In the genomic region with DNA sequence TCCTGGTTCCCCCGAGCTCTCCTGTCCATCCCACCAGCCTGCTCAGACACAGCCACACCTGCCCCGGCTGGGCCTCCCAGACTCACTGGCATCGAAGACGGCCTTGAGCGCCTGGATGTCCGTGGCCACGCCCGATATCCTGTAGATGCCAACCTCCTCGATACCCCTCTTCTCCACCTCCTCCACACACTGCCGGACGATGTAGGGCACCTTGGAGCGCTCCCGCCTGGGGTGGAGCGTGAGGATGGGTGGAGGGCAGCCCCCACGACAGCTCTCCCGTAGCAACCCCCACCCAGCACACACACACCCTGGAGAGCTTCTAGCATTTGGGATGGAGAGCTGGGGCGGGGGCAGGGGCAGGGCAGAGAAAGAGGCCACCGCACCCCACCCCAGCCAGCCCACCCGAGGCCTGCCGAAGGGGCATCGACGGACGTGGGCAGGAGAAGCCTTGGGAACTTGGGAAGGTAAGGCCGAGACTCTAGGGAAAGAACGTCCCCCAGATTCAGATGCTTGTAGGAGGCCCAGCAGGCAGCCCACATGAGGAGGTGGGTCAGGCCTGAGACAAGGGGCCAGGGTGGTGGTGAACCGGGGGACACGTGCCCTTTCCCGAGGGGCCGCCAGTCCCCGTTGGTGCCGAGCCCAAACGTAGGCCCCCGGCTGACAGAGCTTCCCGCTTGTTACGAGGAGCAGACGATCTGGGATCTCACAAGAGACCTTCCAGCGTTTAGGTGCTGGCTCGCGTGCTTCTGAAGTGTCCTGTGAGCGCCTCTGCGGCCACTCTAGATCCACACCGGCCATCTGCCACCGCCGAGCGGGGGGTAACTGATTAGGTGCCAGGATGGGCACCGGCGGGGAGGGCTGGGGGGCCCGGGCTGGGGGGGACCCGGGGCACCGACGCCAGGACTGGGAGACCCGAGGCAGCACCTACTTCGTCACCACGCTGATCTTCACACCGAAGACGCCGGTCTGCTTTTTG, we compare ENCODE assay signal across 33 cellular contexts. TPM values are rescaled to one million over a fixed set of nuclear protein-coding genes. Genes with fewer than 3 reads are reported as not detected.
DNase-seq lines count a peak whose midpoint lies in the region; ATAC-seq and TF ChIP-seq lines count a peak whose summit lies in the region.
"Had no signal": no experiment of that assay in that cellular context is flagged by ENCODE, and none has a peak within 500 bp of the region (broad histone marks: within the 10 kb centered on the region; RNA-seq: fewer than 3 reads in every experiment).

No MANE protein-coding gene starts in this region.

- H3K36me3 ChIP-seq in naive thymus-derived CD4-positive, alpha-beta T cell (ENCODE audit: control insufficient read depth in 2 of 3, insufficient read depth in 3 of 3, low read length in 3 of 3), result peaks cover 0 to 67% (median 7%) of the 10 kb centered on the region in 3 experiments
- H3K36me3 ChIP-seq: HAP-1 had no signal

- no peak overlapping the region for H3K4me3 Mint-ChIP-seq in naive thymus-derived CD4-positive, alpha-beta T cell
- no peak overlapping the region for H3K4me3 Mint-ChIP-seq in natural killer cell
- H3K4me3 Mint-ChIP-seq: activated naive CD8-positive, alpha-beta T cell treated with anti-CD3 and anti-CD28 coated beads, Interleukin-2, amount 50 U/mL, for 24 hours; activated T-cell treated with anti-CD3 and anti-CD28 coated beads, Interleukin-2, amount 50 U/mL, for 4 hours; central memory CD8-positive, alpha-beta T cell; mesothelial cell of epicardium had no signal

- H3K27me3 ChIP-seq in naive thymus-derived CD4-positive, alpha-beta T cell (ENCODE audit: control insufficient read depth in 2 of 2, insufficient read depth in 2 of 2, low read length in 2 of 2), result no peaks in the 10 kb centered on the region
- H3K27me3 ChIP-seq: esophagus squamous epithelium, foreskin keratinocyte, tibial nerve had no signal

- intact Hi-C loops in naive thymus-derived CD4-positive, alpha-beta T cell (cut with micrococcal nuclease), result no loop called here
- intact Hi-C loops in natural killer cell (cut with micrococcal nuclease), result no loop called here

- H3K27ac ChIP-seq in naive thymus-derived CD4-positive, alpha-beta T cell (ENCODE audit: low read depth, low read length), result no peak overlapping the region
- H3K27ac ChIP-seq: foreskin keratinocyte, psoas muscle, tibial nerve, WERI-Rb-1 had no signal

- no peak for TF ChIP-seq CTCF in natural killer cell (IDR thresholded peaks at IDR 0.05)

- CTCF ChIA-PET in naive thymus-derived CD4-positive, alpha-beta T cell (lab: Charles Lee), result no interaction called here

- no peaks in the 10 kb centered on the region for H3K4me1 ChIP-seq in naive thymus-derived CD4-positive, alpha-beta T cell (ENCODE audit: control insufficient read depth in 2 of 2, insufficient read depth in 2 of 2, low read length in 2 of 2)
- H3K4me1 ChIP-seq: foreskin keratinocyte, HAP-1, psoas muscle had no signal

- no peak overlapping the region for H3K27ac Mint-ChIP-seq in naive thymus-derived CD4-positive, alpha-beta T cell
- H3K27ac Mint-ChIP-seq in natural killer cell, result peak overlapping the region in 1 of 2 donors; percentile 38
- H3K27ac Mint-ChIP-seq: activated naive CD8-positive, alpha-beta T cell treated with anti-CD3 and anti-CD28 coated beads, Interleukin-2, amount 50 U/mL, for 24 hours; mesothelial cell of epicardium; naive B cell had no signal

- no peaks in the 10 kb centered on the region for H3K9me3 Mint-ChIP-seq in naive thymus-derived CD4-positive, alpha-beta T cell
- H3K9me3 Mint-ChIP-seq in natural killer cell, result no peaks in the 10 kb centered on the region
- H3K9me3 Mint-ChIP-seq: activated naive CD8-positive, alpha-beta T cell treated with anti-CD3 and anti-CD28 coated beads, Interleukin-2, amount 50 U/mL, for 24 hours; activated T-cell treated with anti-CD3 and anti-CD28 coated beads, Interleukin-2, amount 50 U/mL, for 4 hours; central memory CD8-positive, alpha-beta T cell; mesothelial cell of epicardium; naive B cell had no signal

- POLR2A ChIA-PET in naive thymus-derived CD4-positive, alpha-beta T cell (lab: Charles Lee), result interaction anchor here (0.5 kb wide), 1 partner anchor 13 kb away, joined by 3 read pairs; no protein-coding TSS in a partner anchor

- DNase-seq in G401 (ENCODE audit: low spot score) (peak; percentile 55), NCI-H1092 treated with DMSO at 0.1 percent for 48 hours (lab: John Stamatoyannopoulos, UW) (peak; percentile 29), cerebellum (ENCODE audit: low spot score) (peak; percentile 48), natural killer cell (no peak)
- no peak for DNase-seq in naive thymus-derived CD4-positive, alpha-beta T cell
- DNase-seq: activated CD4-positive, alpha-beta T cell treated with anti-CD3 and anti-CD28 coated beads, Interleukin-2, amount 50 U/mL, for 1 hour; activated gamma-delta T cell treated with Interleukin-2 at 50 U/mL for 16 hours; activated naive CD8-positive, alpha-beta T cell treated with anti-CD3 and anti-CD28 coated beads, Interleukin-2, amount 50 U/mL, for 24 hours; activated T-cell treated with anti-CD3 and anti-CD28 coated beads, Interleukin-2, amount 50 U/mL, for 4 hours; DMS79; esophagus squamous epithelium; foreskin keratinocyte; GDM1; Karpas-422; naive B cell; NCI-H1417 treated with DMSO at 0.1 percent for 48 hours; NCI-H2029 treated with DMSO at 0.1 percent for 48 hours; NCI-H2227 treated with DMSO at 0.1 percent for 48 hours; nucleus accumbens; stimulated activated CD4-positive, alpha-beta T cell treated with anti-CD3 and anti-CD28 coated beads, Interleukin-15, amount 100 ng/mL, for 24 hours; stimulated activated CD4-positive, alpha-beta T cell treated with anti-CD3 and anti-CD28 coated beads, Interleukin-4, amount 100 ng/mL, for 4 hours; SW 1271; T1000; WERI-Rb-1 had no signal

- no peaks in the 10 kb centered on the region for H3K27me3 Mint-ChIP-seq in naive thymus-derived CD4-positive, alpha-beta T cell
- no peaks in the 10 kb centered on the region for H3K27me3 Mint-ChIP-seq in natural killer cell (ENCODE audit: low read depth in 2 of 2)
- H3K27me3 Mint-ChIP-seq: activated naive CD8-positive, alpha-beta T cell treated with anti-CD3 and anti-CD28 coated beads, Interleukin-2, amount 50 U/mL, for 24 hours; central memory CD8-positive, alpha-beta T cell; naive B cell had no signal

- H3K4me3 ChIP-seq in naive thymus-derived CD4-positive, alpha-beta T cell (ENCODE audit: low read length), result no peak overlapping the region
- H3K4me3 ChIP-seq: esophagus squamous epithelium, HAP-1, psoas muscle, tibial nerve had no signal

- ATAC-seq in naive thymus-derived CD4-positive, alpha-beta T cell, result peak; percentile 8
- ATAC-seq in HG03139 (IDR thresholded peaks at IDR 0.05; ENCODE audit: unreplicated experiment), result no peak
- no peak for ATAC-seq in HG02759 (IDR thresholded peaks at IDR 0.05; ENCODE audit: unreplicated experiment)
- no peak for ATAC-seq in natural killer cell
- no peak for ATAC-seq in GM18505 (IDR thresholded peaks at IDR 0.05; ENCODE audit: unreplicated experiment)
- ATAC-seq: activated naive CD8-positive, alpha-beta T cell treated with anti-CD3 and anti-CD28 coated beads, Interleukin-2, amount 50 U/mL, for 24 hours; activated T-cell treated with anti-CD3 and anti-CD28 coated beads, Interleukin-2, amount 50 U/mL, for 4 hours; foreskin keratinocyte; Panc1 had no signal

- H3K4me1 Mint-ChIP-seq in naive thymus-derived CD4-positive, alpha-beta T cell, result no peaks in the 10 kb centered on the region
- no peaks in the 10 kb centered on the region for H3K4me1 Mint-ChIP-seq in natural killer cell
- H3K4me1 Mint-ChIP-seq: activated naive CD8-positive, alpha-beta T cell treated with anti-CD3 and anti-CD28 coated beads, Interleukin-2, amount 50 U/mL, for 24 hours; central memory CD8-positive, alpha-beta T cell; mesothelial cell of epicardium; naive B cell had no signal

- no peaks in the 10 kb centered on the region for H3K9me3 ChIP-seq in naive thymus-derived CD4-positive, alpha-beta T cell (ENCODE audit: control insufficient read depth in 2 of 3, low read length in 3 of 3)
- H3K9me3 ChIP-seq: esophagus squamous epithelium, HAP-1, psoas muscle, tibial nerve had no signal

- peaks cover 0 to 5% (median 0%) of the 10 kb centered on the region in 5 donors for H3K36me3 Mint-ChIP-seq in naive thymus-derived CD4-positive, alpha-beta T cell
- H3K36me3 Mint-ChIP-seq in natural killer cell, result no peaks in the 10 kb centered on the region
- H3K36me3 Mint-ChIP-seq: mesothelial cell of epicardium, naive B cell had no signal

- in situ Hi-C loops in G401 (cut with HindIII; ENCODE audit: low sequenced_read_pairs), result no loop called here

- no peak for TF ChIP-seq POLR2A in GM18505 (IDR thresholded peaks at IDR 0.05; ENCODE audit: borderline replicate concordance, extremely low read depth, insufficient read depth, insufficient read length)

RNA-seq across cellular contexts. Expression of a gene that starts 15.1 kb away (rescaled TPM):
- 25.9 and 27.4 TPM in 2 replicates for total RNA-seq in G401 (2014; rRNA removed; shearing (Covaris generic))
- 10.3 TPM for total RNA-seq in cerebellum
- 10 to 100 TPM in 3 of 5 experiments, 1 to 10 TPM in 2; 8.3 to 13.5 (median 11.3) TPM for total RNA-seq in naive thymus-derived CD4-positive, alpha-beta T cell
- 10 to 100 TPM; 24.9 to 27.9 TPM for polyA plus RNA-seq in naive thymus-derived CD4-positive, alpha-beta T cell
- total RNA-seq in natural killer cell, result 10 to 100 TPM in 1 of 3 donors, 1 to 10 TPM in 2; 7.8 to 11.3 (median 8.9) TPM

RNA-seq across cellular contexts. Expression of a gene that starts 32.5 kb away (rescaled TPM):
- total RNA-seq in G401 (2014; rRNA removed; shearing (Covaris generic)), result 133 and 147 TPM in 2 replicates
- total RNA-seq in cerebellum (36.2 TPM), natural killer cell (under 1 TPM in 2 of 3 donors, not detected in 1; 0.14 to 0.55 TPM)
- total RNA-seq in naive thymus-derived CD4-positive, alpha-beta T cell, result under 1 TPM in 4 of 5 experiments, not detected in 1; 0.10 to 0.84 (median 0.36) TPM
- under 1 TPM in 1 of 2 donors, not detected in 1; 0.22 TPM for polyA plus RNA-seq in naive thymus-derived CD4-positive, alpha-beta T cell

Comparison
In these comparisons a context has a peak if more than half of its experiments do, and no peak if none do; other contexts are left out.
1. DNase-seq: peak in G401 (single experiment), NCI-H1092 treated with DMSO at 0.1 percent for 48 hours (single experiment) and cerebellum (single experiment); none in naive thymus-derived CD4-positive, alpha-beta T cell (0 of 9) and natural killer cell (single experiment).
2. RNA of a gene that starts 32.5 kb away (total RNA-seq): 133 to 147 TPM in G401 and 36.2 TPM in cerebellum (single experiment); 0.10 to 0.84 TPM in naive thymus-derived CD4-positive, alpha-beta T cell and 0.14 to 0.55 TPM in natural killer cell; every median in the first group is over 10 times any median in the second.